Comparison of ENCODE assay signal across 7 cellular contexts in the genomic region with DNA sequence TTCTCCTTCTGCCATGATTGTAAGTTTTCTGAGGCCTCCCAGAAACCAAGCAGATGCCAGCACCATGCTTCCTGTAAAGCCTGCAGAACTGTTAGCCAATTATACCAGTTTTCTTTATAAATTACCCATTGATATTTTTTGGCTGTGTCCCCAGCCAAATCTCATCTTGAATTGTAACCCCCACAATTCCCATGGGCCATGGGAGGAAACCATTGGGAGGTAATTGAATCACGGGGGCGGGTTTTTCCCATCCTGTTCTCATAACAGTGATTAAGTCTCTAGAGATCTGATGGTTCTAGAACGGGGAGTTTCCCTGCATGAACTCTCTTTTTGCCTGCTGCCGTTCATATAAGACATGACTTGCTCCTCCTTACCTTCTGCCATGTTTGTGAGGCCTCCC.
"Had no signal": no experiment of that assay in that cellular context is flagged by ENCODE, and none has a peak within 500 bp of the region (broad histone marks: within the 10 kb centered on the region; RNA-seq: fewer than 3 reads in every experiment).

No MANE protein-coding gene starts in this region.

- FAIRE-seq: G401.6, GM12891, GM12892, GM18507, GM19239 had no signal

- DNase-seq: GDM1, GF-D8 had no signal
